ENCODE assay signal across 22 cellular contexts in the genomic region with DNA sequence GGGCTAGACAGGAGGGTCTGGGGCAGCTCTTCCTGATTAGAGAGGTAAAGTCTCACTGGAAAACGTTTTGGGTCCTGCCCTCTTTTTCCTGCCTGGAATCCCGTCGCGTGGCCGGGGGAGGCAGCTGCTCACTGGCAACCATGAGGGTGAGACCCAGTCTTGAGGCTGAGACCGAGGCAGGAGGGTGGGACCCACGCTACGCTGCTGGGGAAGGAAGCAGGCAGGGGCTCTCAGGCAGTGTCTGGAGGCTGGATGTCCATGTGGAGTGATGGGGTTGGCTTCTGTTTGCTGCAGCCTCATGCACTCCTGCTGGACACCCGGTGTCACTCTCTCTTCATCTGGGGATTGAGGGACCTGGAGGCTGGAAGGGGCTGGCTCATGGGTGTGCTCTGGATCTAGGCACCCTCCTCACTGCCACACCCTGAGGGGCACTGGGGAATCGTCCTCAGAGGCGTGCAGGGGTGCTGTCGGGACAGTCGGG. TPM values are rescaled to one million over a fixed set of nuclear protein-coding genes. Genes with fewer than 3 reads are reported as not detected.
"Had no signal": no experiment of that assay in that cellular context is flagged by ENCODE, and none has a peak within 500 bp of the region (broad histone marks: within the 10 kb centered on the region; RNA-seq: fewer than 3 reads in every experiment).

No MANE protein-coding gene starts in this region.

- H3K36me3 Mint-ChIP-seq: activated CD4-positive, alpha-beta memory T cell treated with anti-CD3 and anti-CD28 coated beads for 36 hours; activated CD8-positive, alpha-beta memory T cell treated with anti-CD3 and anti-CD28 coated beads, Interleukin-2, amount 10 ng/mL, durations not matched to agents 7 days and 5 days; activated naive CD8-positive, alpha-beta T cell treated with anti-CD3 and anti-CD28 coated beads for 36 hours; naive B cell; stimulated activated naive B cell treated with anti-CD40 and anti-IgM and Interleukin-4, amounts not matched to agents 10 μg/mL and 1 μg/mL and 100 μg/mL, for 72 hours had no signal

- ATAC-seq: activated CD8-positive, alpha-beta memory T cell treated with anti-CD3 and anti-CD28 coated beads, Interleukin-2, amount 10 ng/mL, durations not matched to agents 7 days and 5 days; body of pancreas; left lung; mucosa of descending colon; pancreas; stimulated activated naive B cell treated with anti-CD40 and anti-IgM and Interleukin-4, amounts not matched to agents 10 μg/mL and 1 μg/mL and 100 μg/mL, for 72 hours had no signal

- H3K36me3 ChIP-seq: left lung, pancreas, thoracic aorta had no signal

- H3K9me3 Mint-ChIP-seq: activated B cell treated with CpG ODN at 0.5 μM for 24 hours; activated CD4-positive, alpha-beta memory T cell treated with anti-CD3 and anti-CD28 coated beads for 36 hours; activated naive CD8-positive, alpha-beta T cell treated with anti-CD3 and anti-CD28 coated beads for 36 hours; endodermal cell; naive B cell; neural crest cell; stimulated activated naive B cell treated with anti-CD40 and anti-IgM and Interleukin-4, amounts not matched to agents 10 μg/mL and 1 μg/mL and 100 μg/mL, for 72 hours; T-helper 2 cell treated with Interferon-gamma antibody and Interleukin-4, amounts not matched to agents 5 μg/mL and 100 μg/mL, for 36 hours had no signal

- DNase-seq: activated B cell treated with CpG ODN at 0.5 μM for 24 hours; activated CD4-positive, alpha-beta memory T cell treated with anti-CD3 and anti-CD28 coated beads for 36 hours; activated CD4-positive, alpha-beta T cell treated with anti-CD3 and anti-CD28 coated beads for 4 hours; activated CD8-positive, alpha-beta memory T cell treated with anti-CD3 and anti-CD28 coated beads, Interleukin-2, amount 10 ng/mL, durations not matched to agents 7 days and 5 days; activated naive CD8-positive, alpha-beta T cell treated with anti-CD3 and anti-CD28 coated beads for 36 hours; amniotic stem cell; body of pancreas; caudate nucleus; endodermal cell; foreskin fibroblast; hypothalamus; left lung; mesenchymal stem cell; naive B cell; stimulated activated naive B cell treated with anti-CD40 and anti-IgM and Interleukin-4, amounts not matched to agents 10 μg/mL and 1 μg/mL and 100 μg/mL, for 72 hours had no signal

- H3K27me3 ChIP-seq: body of pancreas, pancreas had no signal

- H3K27me3 Mint-ChIP-seq: activated naive CD8-positive, alpha-beta T cell treated with anti-CD3 and anti-CD28 coated beads for 36 hours had no signal

- H3K27ac ChIP-seq: body of pancreas, epithelial cell of prostate, left lung, pancreas, thoracic aorta had no signal

- H3K4me3 Mint-ChIP-seq: activated B cell treated with CpG ODN at 0.5 μM for 24 hours; activated CD4-positive, alpha-beta memory T cell treated with anti-CD3 and anti-CD28 coated beads for 36 hours; activated CD8-positive, alpha-beta memory T cell treated with anti-CD3 and anti-CD28 coated beads, Interleukin-2, amount 10 ng/mL, durations not matched to agents 7 days and 5 days; activated naive CD8-positive, alpha-beta T cell treated with anti-CD3 and anti-CD28 coated beads for 36 hours; endodermal cell; neural crest cell; stimulated activated naive B cell treated with anti-CD40 and anti-IgM and Interleukin-4, amounts not matched to agents 10 μg/mL and 1 μg/mL and 100 μg/mL, for 72 hours; T-helper 2 cell treated with Interferon-gamma antibody and Interleukin-4, amounts not matched to agents 5 μg/mL and 100 μg/mL, for 36 hours had no signal

- H3K4me1 ChIP-seq: pancreas had no signal

- H3K9me3 ChIP-seq: body of pancreas, left lung, mucosa of descending colon, pancreas, thoracic aorta had no signal

- H3K4me1 Mint-ChIP-seq: endodermal cell, neural crest cell had no signal

- H3K27ac Mint-ChIP-seq: activated B cell treated with CpG ODN at 0.5 μM for 24 hours; activated CD4-positive, alpha-beta memory T cell treated with anti-CD3 and anti-CD28 coated beads for 36 hours; activated CD8-positive, alpha-beta memory T cell treated with anti-CD3 and anti-CD28 coated beads, Interleukin-2, amount 10 ng/mL, durations not matched to agents 7 days and 5 days; activated naive CD8-positive, alpha-beta T cell treated with anti-CD3 and anti-CD28 coated beads for 36 hours; endodermal cell; naive B cell; stimulated activated naive B cell treated with anti-CD40 and anti-IgM and Interleukin-4, amounts not matched to agents 10 μg/mL and 1 μg/mL and 100 μg/mL, for 72 hours; T-helper 2 cell treated with Interferon-gamma antibody and Interleukin-4, amounts not matched to agents 5 μg/mL and 100 μg/mL, for 36 hours had no signal

- H3K4me3 ChIP-seq: body of pancreas, left lung, mucosa of descending colon, pancreas, thoracic aorta had no signal

RNA-seq across cellular contexts. Expression of a gene that starts 34.5 kb away (rescaled TPM):
- total RNA-seq: activated B cell treated with CpG ODN at 0.5 μM for 24 hours; activated CD4-positive, alpha-beta memory T cell treated with anti-CD3 and anti-CD28 coated beads for 36 hours; activated CD8-positive, alpha-beta memory T cell treated with anti-CD3 and anti-CD28 coated beads, Interleukin-2, amount 10 ng/mL, durations not matched to agents 7 days and 5 days; activated naive CD8-positive, alpha-beta T cell treated with anti-CD3 and anti-CD28 coated beads for 36 hours; body of pancreas; endodermal cell; left lung; mucosa of descending colon; neural crest cell; pancreas; thoracic aorta; ureter had no signal

RNA-seq across cellular contexts. Expression of a gene that starts 44.3 kb away (rescaled TPM):
- total RNA-seq: activated B cell treated with CpG ODN at 0.5 μM for 24 hours; activated CD8-positive, alpha-beta memory T cell treated with anti-CD3 and anti-CD28 coated beads, Interleukin-2, amount 10 ng/mL, durations not matched to agents 7 days and 5 days had no signal
